Comparison of ENCODE assay signal across 38 cellular contexts in the genomic region with DNA sequence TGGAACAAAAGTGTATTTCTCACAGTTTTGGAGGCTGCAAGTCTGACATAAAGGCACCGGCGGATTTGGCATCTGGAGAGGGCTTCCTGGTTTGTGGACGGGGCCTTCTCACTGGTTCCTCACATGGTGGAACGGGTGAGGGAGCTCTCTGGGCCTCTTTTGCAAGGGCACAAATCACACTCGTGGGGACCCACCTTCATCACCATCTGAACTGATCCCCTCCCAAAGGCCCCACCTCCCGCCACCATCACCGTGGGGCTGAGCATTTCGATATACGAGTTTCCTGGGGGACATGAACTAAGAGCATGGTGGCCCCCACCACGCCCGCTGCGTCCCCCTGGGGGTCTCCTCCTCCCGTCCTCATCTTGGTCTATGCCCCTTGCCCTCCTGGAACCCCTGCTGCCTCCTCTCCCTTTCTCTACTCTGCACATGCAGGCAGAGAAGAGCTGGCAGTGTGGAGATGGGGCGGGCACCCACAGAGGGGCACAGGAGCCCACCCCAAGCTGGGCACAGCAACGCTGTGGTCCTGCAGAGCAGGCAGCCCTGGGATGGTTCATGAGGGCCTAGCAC. TPM values are rescaled to one million over a fixed set of nuclear protein-coding genes. Genes with fewer than 3 reads are reported as not detected.
"Had no signal": no experiment of that assay in that cellular context is flagged by ENCODE, and none has a peak within 500 bp of the region (broad histone marks: within the 10 kb centered on the region; RNA-seq: fewer than 3 reads in every experiment).

No MANE protein-coding gene starts in this region.

- H3K27ac Mint-ChIP-seq: activated B cell treated with CpG ODN at 0.5 μM for 24 hours; activated CD4-positive, alpha-beta memory T cell treated with anti-CD3 and anti-CD28 coated beads, Interleukin-2, amount 10 ng/mL, durations not matched to agents 7 days and 5 days; activated CD4-positive, alpha-beta T cell treated with anti-CD3 and anti-CD28 coated beads for 36 hours; activated CD4-positive, alpha-beta T cell treated with anti-CD3 and anti-CD28 coated beads, Interleukin-2, amount 10 ng/mL, durations not matched to agents 7 days and 5 days; activated CD8-positive, alpha-beta memory T cell treated with anti-CD3 and anti-CD28 coated beads, Interleukin-2, amount 10 ng/mL, durations not matched to agents 7 days and 5 days; activated CD8-positive, alpha-beta T cell treated with anti-CD3 and anti-CD28 coated beads, Interleukin-2, amount 10 ng/mL, durations not matched to agents 7 days and 5 days; activated naive CD4-positive, alpha-beta T cell treated with anti-CD3 and anti-CD28 coated beads for 36 hours; activated naive CD4-positive, alpha-beta T cell treated with anti-CD3 and anti-CD28 coated beads, Interleukin-2, amount 50 U/mL, for 72 hours; activated naive CD8-positive, alpha-beta T cell treated with anti-CD3 and anti-CD28 coated beads for 36 hours; activated T-cell treated with anti-CD3 and anti-CD28 coated beads, Interleukin-2, amount 50 U/mL, for 24 hours; activated T-cell treated with anti-CD3 and anti-CD28 coated beads, Interleukin-2, amount 50 U/mL, for 72 hours; activated T-helper 1 cell treated with anti-CD3 and anti-CD28 coated beads, Interleukin-12 subunit alpha, Interleukin-12 subunit beta, Interleukin-2, Interleukin-4 antibody, amounts not matched to agents 30 ng/mL and 10 ng/mL and 1 ng/mL, durations not matched to agents 14 hours and 24 hours and 36 hours; activated T-helper 17 cell treated with anti-CD3 and anti-CD28 coated beads, Interleukin-2, amount 50 U/mL, for 72 hours; T-helper 1 cell treated with Interleukin-12 subunit alpha and Interleukin-12 subunit beta and Interleukin-4 antibody, amounts not matched to agents 30 μg/mL and 1 μg/mL, for 36 hours; T-helper 2 cell treated with Interferon-gamma antibody and Interleukin-4, amounts not matched to agents 5 μg/mL and 100 μg/mL, for 36 hours had no signal

- H3K4me3 Mint-ChIP-seq: activated B cell treated with CpG ODN at 0.5 μM for 24 hours; activated CD4-positive, alpha-beta memory T cell treated with anti-CD3 and anti-CD28 coated beads, Interleukin-2, amount 10 ng/mL, durations not matched to agents 7 days and 5 days; activated CD4-positive, alpha-beta T cell treated with anti-CD3 and anti-CD28 coated beads for 36 hours; activated CD4-positive, alpha-beta T cell treated with anti-CD3 and anti-CD28 coated beads, Interleukin-2, amount 10 ng/mL, durations not matched to agents 7 days and 5 days; activated CD8-positive, alpha-beta memory T cell treated with anti-CD3 and anti-CD28 coated beads, Interleukin-2, amount 10 ng/mL, durations not matched to agents 7 days and 5 days; activated CD8-positive, alpha-beta T cell treated with anti-CD3 and anti-CD28 coated beads, Interleukin-2, amount 10 ng/mL, durations not matched to agents 7 days and 5 days; activated naive CD4-positive, alpha-beta T cell treated with anti-CD3 and anti-CD28 coated beads for 36 hours; activated naive CD8-positive, alpha-beta T cell treated with anti-CD3 and anti-CD28 coated beads for 36 hours; activated T-cell treated with anti-CD3 and anti-CD28 coated beads, Interleukin-2, amount 50 U/mL, for 24 hours; activated T-cell treated with anti-CD3 and anti-CD28 coated beads, Interleukin-2, amount 50 U/mL, for 72 hours; activated T-helper 1 cell treated with anti-CD3 and anti-CD28 coated beads, Interleukin-12 subunit alpha, Interleukin-12 subunit beta, Interleukin-2, Interleukin-4 antibody, amounts not matched to agents 30 ng/mL and 10 ng/mL and 1 ng/mL, durations not matched to agents 14 hours and 24 hours and 36 hours; activated T-helper 17 cell treated with anti-CD3 and anti-CD28 coated beads, Interleukin-2, amount 50 U/mL, for 72 hours; T-helper 1 cell treated with Interleukin-12 subunit alpha and Interleukin-12 subunit beta and Interleukin-4 antibody, amounts not matched to agents 30 μg/mL and 1 μg/mL, for 36 hours; T-helper 2 cell treated with Interferon-gamma antibody and Interleukin-4, amounts not matched to agents 5 μg/mL and 100 μg/mL, for 36 hours had no signal

- H3K27ac ChIP-seq: adrenal gland, body of pancreas, brain microvascular endothelial cell, breast epithelium, VCaP had no signal

- H3K4me1 ChIP-seq: adrenal gland, body of pancreas, breast epithelium had no signal

- H3K4me3 ChIP-seq: adrenal gland, body of pancreas, breast epithelium had no signal

- DNase-seq: activated B cell treated with CpG ODN at 0.5 μM for 24 hours; activated CD4-positive, alpha-beta memory T cell treated with anti-CD3 and anti-CD28 coated beads, Interleukin-2, amount 10 ng/mL, durations not matched to agents 7 days and 5 days; activated CD4-positive, alpha-beta T cell treated with anti-CD3 and anti-CD28 coated beads for 1 hour; activated CD4-positive, alpha-beta T cell treated with anti-CD3 and anti-CD28 coated beads for 36 hours; activated CD4-positive, alpha-beta T cell treated with anti-CD3 and anti-CD28 coated beads for 48 hours; activated CD4-positive, alpha-beta T cell treated with anti-CD3 and anti-CD28 coated beads, Interleukin-2, amount 10 ng/mL, durations not matched to agents 7 days and 5 days; activated CD4-positive, alpha-beta T cell treated with anti-CD3 and anti-CD28 coated beads, Interleukin-2, amount 50 U/mL, for 48 hours; activated CD8-positive, alpha-beta memory T cell treated with anti-CD3 and anti-CD28 coated beads for 24 hours; activated CD8-positive, alpha-beta memory T cell treated with anti-CD3 and anti-CD28 coated beads, Interleukin-2, amount 10 ng/mL, durations not matched to agents 7 days and 5 days; activated CD8-positive, alpha-beta memory T cell treated with anti-CD3 and anti-CD28 coated beads, Interleukin-2, amount 50 U/mL, for 48 hours; activated CD8-positive, alpha-beta T cell treated with anti-CD3 and anti-CD28 coated beads, Interleukin-2, amount 10 ng/mL, durations not matched to agents 7 days and 5 days; activated effector memory CD4-positive, alpha-beta T cell treated with anti-CD3 and anti-CD28 coated beads, Interleukin-2, amount 50 U/mL, for 16 hours; activated gamma-delta T cell treated with Interleukin-2 at 50 U/mL for 16 hours; activated naive CD4-positive, alpha-beta T cell; activated naive CD4-positive, alpha-beta T cell treated with anti-CD3 and anti-CD28 coated beads for 36 hours; activated naive CD4-positive, alpha-beta T cell treated with anti-CD3 and anti-CD28 coated beads, Interleukin-2, amount 50 U/mL, for 16 hours; activated naive CD8-positive, alpha-beta T cell treated with anti-CD3 and anti-CD28 coated beads for 36 hours; activated T-cell treated with anti-CD3 and anti-CD28 coated beads, Interleukin-2, amount 50 U/mL, for 24 hours; activated T-cell treated with anti-CD3 and anti-CD28 coated beads, Interleukin-2, amount 50 U/mL, for 72 hours; adrenal gland; amniotic stem cell; aorta; body of pancreas; brain microvascular endothelial cell; central memory CD4-positive, alpha-beta T cell; SW 1271; T-helper 1 cell; T-helper 2 cell; T-helper 9 cell had no signal

- H3K36me3 ChIP-seq: adrenal gland, brain microvascular endothelial cell, breast epithelium had no signal

- H3K27me3 Mint-ChIP-seq: activated B cell treated with CpG ODN at 0.5 μM for 24 hours; activated CD4-positive, alpha-beta memory T cell treated with anti-CD3 and anti-CD28 coated beads, Interleukin-2, amount 10 ng/mL, durations not matched to agents 7 days and 5 days; activated CD4-positive, alpha-beta T cell treated with anti-CD3 and anti-CD28 coated beads, Interleukin-2, amount 10 ng/mL, durations not matched to agents 7 days and 5 days; activated CD8-positive, alpha-beta memory T cell treated with anti-CD3 and anti-CD28 coated beads, Interleukin-2, amount 10 ng/mL, durations not matched to agents 7 days and 5 days; activated naive CD8-positive, alpha-beta T cell treated with anti-CD3 and anti-CD28 coated beads for 36 hours; activated T-helper 17 cell treated with anti-CD3 and anti-CD28 coated beads, Interleukin-2, amount 50 U/mL, for 72 hours had no signal

- ATAC-seq: activated CD4-positive, alpha-beta T cell treated with anti-CD3 and anti-CD28 coated beads for 36 hours; activated CD8-positive, alpha-beta memory T cell treated with anti-CD3 and anti-CD28 coated beads, Interleukin-2, amount 10 ng/mL, durations not matched to agents 7 days and 5 days; activated CD8-positive, alpha-beta T cell treated with anti-CD3 and anti-CD28 coated beads, Interleukin-2, amount 10 ng/mL, durations not matched to agents 7 days and 5 days; activated naive CD4-positive, alpha-beta T cell treated with anti-CD3 and anti-CD28 coated beads, Interleukin-2, amount 50 U/mL, for 72 hours; activated T-cell treated with anti-CD3 and anti-CD28 coated beads, Interleukin-2, amount 50 U/mL, for 72 hours; activated T-helper 17 cell treated with anti-CD3 and anti-CD28 coated beads, Interleukin-2, amount 50 U/mL, for 72 hours; body of pancreas had no signal

- H3K4me1 Mint-ChIP-seq: activated B cell treated with CpG ODN at 0.5 μM for 24 hours; activated CD4-positive, alpha-beta memory T cell treated with anti-CD3 and anti-CD28 coated beads, Interleukin-2, amount 10 ng/mL, durations not matched to agents 7 days and 5 days; activated CD4-positive, alpha-beta T cell treated with anti-CD3 and anti-CD28 coated beads for 36 hours; activated CD4-positive, alpha-beta T cell treated with anti-CD3 and anti-CD28 coated beads, Interleukin-2, amount 10 ng/mL, durations not matched to agents 7 days and 5 days; activated CD8-positive, alpha-beta memory T cell treated with anti-CD3 and anti-CD28 coated beads, Interleukin-2, amount 10 ng/mL, durations not matched to agents 7 days and 5 days; activated naive CD8-positive, alpha-beta T cell treated with anti-CD3 and anti-CD28 coated beads for 36 hours; activated T-helper 17 cell treated with anti-CD3 and anti-CD28 coated beads, Interleukin-2, amount 50 U/mL, for 72 hours had no signal

- H3K27me3 ChIP-seq: adrenal gland, body of pancreas, brain microvascular endothelial cell had no signal

- H3K36me3 Mint-ChIP-seq: activated CD8-positive, alpha-beta memory T cell treated with anti-CD3 and anti-CD28 coated beads, Interleukin-2, amount 10 ng/mL, durations not matched to agents 7 days and 5 days; activated naive CD4-positive, alpha-beta T cell treated with anti-CD3 and anti-CD28 coated beads, Interleukin-2, amount 50 U/mL, for 72 hours; activated naive CD8-positive, alpha-beta T cell treated with anti-CD3 and anti-CD28 coated beads for 36 hours had no signal

- H3K9me3 ChIP-seq: adrenal gland, body of pancreas, breast epithelium had no signal

RNA-seq across cellular contexts. Expression of gene SPACA7, which starts 20.8 kb away (rescaled TPM):
- total RNA-seq: activated B cell treated with CpG ODN at 0.5 μM for 24 hours; activated CD4-positive, alpha-beta memory T cell treated with anti-CD3 and anti-CD28 coated beads, Interleukin-2, amount 10 ng/mL, durations not matched to agents 7 days and 5 days; activated CD4-positive, alpha-beta T cell treated with anti-CD3 and anti-CD28 coated beads for 36 hours; activated CD4-positive, alpha-beta T cell treated with anti-CD3 and anti-CD28 coated beads, Interleukin-2, amount 10 ng/mL, durations not matched to agents 7 days and 5 days; activated CD8-positive, alpha-beta memory T cell treated with anti-CD3 and anti-CD28 coated beads, Interleukin-2, amount 10 ng/mL, durations not matched to agents 7 days and 5 days; activated CD8-positive, alpha-beta T cell treated with anti-CD3 and anti-CD28 coated beads, Interleukin-2, amount 10 ng/mL, durations not matched to agents 7 days and 5 days; activated naive CD4-positive, alpha-beta T cell treated with anti-CD3 and anti-CD28 coated beads for 36 hours; activated naive CD4-positive, alpha-beta T cell treated with anti-CD3 and anti-CD28 coated beads, Interleukin-2, amount 50 U/mL, for 72 hours; activated naive CD8-positive, alpha-beta T cell treated with anti-CD3 and anti-CD28 coated beads for 36 hours; activated T-cell treated with anti-CD3 and anti-CD28 coated beads, Interleukin-2, amount 50 U/mL, for 72 hours; activated T-helper 1 cell treated with anti-CD3 and anti-CD28 coated beads, Interleukin-12 subunit alpha, Interleukin-12 subunit beta, Interleukin-2, Interleukin-4 antibody, amounts not matched to agents 30 ng/mL and 10 ng/mL and 1 ng/mL, durations not matched to agents 14 hours and 24 hours and 36 hours; activated T-helper 17 cell treated with anti-CD3 and anti-CD28 coated beads, Interleukin-2, amount 50 U/mL, for 72 hours; adrenal gland; astrocyte; body of pancreas; breast epithelium; cardiac septum had no signal
